ENCODE assay signal across 22 cellular contexts in genomic region chr14:105456736-105457703, GRCh38. TPM values are rescaled to one million over a fixed set of nuclear protein-coding genes. Genes with fewer than 3 reads are reported as not detected.
DNase-seq lines count a peak whose midpoint lies in the region; ATAC-seq and TF ChIP-seq lines count a peak whose summit lies in the region.
"Had no signal": no experiment of that assay in that cellular context is flagged by ENCODE, and none has a peak within 500 bp of the region (broad histone marks: within the 10 kb centered on the region; RNA-seq: fewer than 3 reads in every experiment).

No MANE protein-coding gene starts in this region.

- TF ChIP-seq CTCF in MCF 10A (IDR thresholded peaks at IDR 0.05; ENCODE audit: unreplicated experiment) (no peak), RWPE2 (IDR thresholded peaks at IDR 0.05; ENCODE audit: poor library complexity, severe bottlenecking) (no peak)

- H3K36me3 ChIP-seq in RWPE2 (ENCODE audit: low read depth), result peaks cover 65% of the 10 kb centered on the region

- H3K4me3 Mint-ChIP-seq in MCF 10A (ENCODE audit: unreplicated experiment), result no peak overlapping the region

- BruUV-seq in MCF 10A (replicated peaks; lab: Mats Ljungman, UMichigan), result no TSS peak

- POLR2A ChIA-PET in MCF 10A (lab: Yijun Ruan, JAX), result interaction anchor here (0.8 kb wide), 1 partner anchor 15 kb away, joined by 3 read pairs; no protein-coding TSS in a partner anchor

- H3K36me3 Mint-ChIP-seq in MCF 10A (ENCODE audit: insufficient read depth, unreplicated experiment), result peaks cover 42% of the 10 kb centered on the region

- H3K27me3 ChIP-seq in RWPE2 (ENCODE audit: insufficient read depth, poor library complexity, severe bottlenecking), result no peaks in the 10 kb centered on the region
- H3K27me3 ChIP-seq: BLaER1 treated with 17β-estradiol and CSF1 and Interleukin-3, amounts not matched to agents 10 nM and 100 nM had no signal

- in situ Hi-C loops in T47D (cut with HindIII; ENCODE audit: low pct_unique_long_range_greater_than_20kb, low sequenced_read_pairs), result no loop called here

- H3K27ac Mint-ChIP-seq in MCF 10A (ENCODE audit: low read depth, unreplicated experiment), result no peak overlapping the region

- H3K9me3 ChIP-seq in RWPE2 (ENCODE audit: severe bottlenecking), result no peaks in the 10 kb centered on the region
- H3K9me3 ChIP-seq: BLaER1 treated with 17β-estradiol and CSF1 and Interleukin-3, amounts not matched to agents 10 nM and 100 nM had no signal

- ATAC-seq in RWPE2 (ENCODE audit: low read depth), result peak; percentile 14; the same call in 1 of the 3 replicates
- ATAC-seq in left lobe of liver, result peak; percentile 45
- ATAC-seq in GM18502 (IDR thresholded peaks at IDR 0.05; ENCODE audit: poor library complexity, unreplicated experiment), result no peak
- no peak for ATAC-seq in GM19463 (IDR thresholded peaks at IDR 0.05; ENCODE audit: unreplicated experiment)
- ATAC-seq: PC-3, SK-N-SH treated with all-trans-retinoic acid at 6 μM for 48 hours had no signal

- no peaks in the 10 kb centered on the region for H3K27me3 Mint-ChIP-seq in MCF 10A (ENCODE audit: insufficient read depth, unreplicated experiment)

- H3K4me1 ChIP-seq in RWPE2 (ENCODE audit: insufficient read depth, poor library complexity, severe bottlenecking), result no peaks in the 10 kb centered on the region

- DNase-seq in T47D (ENCODE audit: low read depth in 1 of 2, low spot score in 1 of 2), result peak; percentile 45 to 52
- no peak for DNase-seq in MCF 10A (ENCODE audit: unreplicated experiment)
- no peak for DNase-seq in RWPE2 (ENCODE audit: low spot score)
- no peak for DNase-seq in left lobe of liver (ENCODE audit: low spot score)
- peak; percentile 6 for DNase-seq in superior temporal gyrus (ENCODE audit: extremely low spot score)
- no peak for DNase-seq in activated CD4-positive, alpha-beta T cell treated with anti-CD3 and anti-CD28 coated beads, Interleukin-2, amount 50 U/mL, for 4 hours
- DNase-seq: DMS 273 treated with DMSO at 0.1 percent for 48 hours, GF-D8, HCEC 1CT, IMR-90, NCI-H1417, NCI-H187 treated with DMSO at 0.1 percent for 48 hours, NCI-H2171 treated with DMSO at 0.1 percent for 48 hours, NCI-H510A, NCI-H82, PC-3 had no signal

- no peak overlapping the region for H3K27ac ChIP-seq in RWPE2 (ENCODE audit: poor library complexity, severe bottlenecking)
- H3K27ac ChIP-seq: BLaER1 treated with 17β-estradiol and CSF1 and Interleukin-3, amounts not matched to agents 10 nM and 100 nM had no signal

- CTCF ChIA-PET in MCF 10A (lab: Yijun Ruan, JAX), result interaction anchor here (0.6 to 1.6 kb wide), 4 partner anchors 11 to 53 kb away, joined by 4 to 9 read pairs (median 4); no protein-coding TSS in a partner anchor

- intact Hi-C loops in MCF 10A (cut with micrococcal nuclease), result no loop called here

- no peaks in the 10 kb centered on the region for H3K9me3 Mint-ChIP-seq in MCF 10A (ENCODE audit: unreplicated experiment)

- H3K4me1 Mint-ChIP-seq in MCF 10A (ENCODE audit: insufficient read depth, unreplicated experiment), result no peaks in the 10 kb centered on the region

- no peak overlapping the region for H3K4me3 ChIP-seq in RWPE2 (ENCODE audit: severe bottlenecking)
- H3K4me3 ChIP-seq: BLaER1 treated with 17β-estradiol and CSF1 and Interleukin-3, amounts not matched to agents 10 nM and 100 nM had no signal

RNA-seq across cellular contexts. Expression of gene CRIP2, which starts 17.6 kb away (rescaled TPM):
- total RNA-seq in MCF 10A (2022) (31.1 and 50.5 TPM in 2 replicates), left lobe of liver (23.8 TPM)

RNA-seq across cellular contexts. Expression of gene CRIP1, which starts 29.7 kb away (rescaled TPM):
- total RNA-seq in MCF 10A (2022) (not detected in 2 replicates), left lobe of liver (3.2 TPM)
- total RNA-seq: A172, IMR-90 had no signal

RNA-seq across cellular contexts. Expression of gene TEDC1, which starts 34.0 kb away (rescaled TPM):
- total RNA-seq in MCF 10A (2022) (11.2 and 17.6 TPM in 2 replicates), left lobe of liver (10.6 TPM)

RNA-seq across cellular contexts. Expression of gene MTA1, which starts 37.4 kb away (rescaled TPM):
- total RNA-seq in MCF 10A (2022) (154 and 166 TPM in 2 replicates), left lobe of liver (39.2 TPM)

RNA-seq across cellular contexts. Expression of gene TEX22, which starts 58.7 kb away (rescaled TPM):
- 4.1 and 6.2 TPM in 2 replicates for total RNA-seq in MCF 10A (2022)
- total RNA-seq in left lobe of liver, result 1.3 TPM
- total RNA-seq: A172, HT1080 had no signal

Comparison
In these comparisons a context has a peak if more than half of its experiments do, and no peak if none do; other contexts are left out.
1. DNase-seq: peak in T47D (2 of 2) and superior temporal gyrus (single experiment); none in MCF 10A (single experiment), RWPE2 (single experiment), left lobe of liver (single experiment) and activated CD4-positive, alpha-beta T cell treated with anti-CD3 and anti-CD28 coated beads, Interleukin-2, amount 50 U/mL, for 4 hours (0 of 2).
2. ATAC-seq: peak in RWPE2 (single experiment) and left lobe of liver (single experiment); none in GM18502 (single experiment) and GM19463 (single experiment).